In genomic region chr16:88938119-88938932, GRCh38 we compare ENCODE assay signal across 2 cellular contexts.
TF ChIP-seq lines count a peak whose summit lies in the region.

No MANE protein-coding gene starts in this region.

TF ChIP-seq in SK-N-SH treated with all-trans-retinoic acid at 6 μM for 48 hours, 23 proteins besides CTCF, POLR2A, EP300 and RAD21 (continued from another document):
- no peak for TF ChIP-seq TSHZ2 (CRISPR knock-in tag; IDR thresholded peaks at IDR 0.05)

TF ChIP-seq in SK-N-SH, 30 proteins besides CTCF, POLR2A, EP300 and RAD21 (continued from another document):
- TF ChIP-seq REST (IDR thresholded peaks at IDR 0.05; ENCODE audit: low read depth, low read length) (no peak), TCF12 (IDR thresholded peaks at IDR 0.05) (no peak), MAX (IDR thresholded peaks at IDR 0.05; ENCODE audit: low read depth) (no peak), PBX3 (IDR thresholded peaks at IDR 0.05) (no peak), YY1 (IDR thresholded peaks at IDR 0.05; ENCODE audit: low read depth) (no peak), ELF1 (IDR thresholded peaks at IDR 0.05) (no peak)
